Comparison of ENCODE assay signal across 11 cellular contexts in the genomic region with DNA sequence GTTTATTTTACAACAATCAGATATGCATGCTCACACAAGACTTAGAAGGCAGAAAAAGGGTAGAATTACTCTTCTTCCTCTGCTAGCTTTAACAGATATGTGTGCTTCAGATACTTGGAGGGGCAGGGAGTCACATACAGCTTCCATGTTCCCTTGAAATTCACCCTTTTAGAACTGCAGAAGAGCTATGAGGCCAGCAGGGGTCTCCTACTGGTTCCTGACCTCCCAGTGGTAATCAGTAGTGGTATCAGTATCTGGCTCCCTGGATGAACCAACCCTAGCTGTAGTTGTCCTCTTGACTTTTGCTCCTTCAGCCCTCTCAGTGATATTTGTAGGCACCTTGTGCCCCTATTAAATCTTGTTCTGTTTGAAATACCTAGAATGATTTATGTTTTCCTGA.
DNase-seq lines count a peak whose midpoint lies in the region; ATAC-seq, FAIRE-seq and TF ChIP-seq lines count a peak whose summit lies in the region.
"Had no signal": no experiment of that assay in that cellular context is flagged by ENCODE, and none has a peak within 500 bp of the region (broad histone marks: within the 10 kb centered on the region; RNA-seq: fewer than 3 reads in every experiment).

No MANE protein-coding gene starts in this region.

- no peaks in the 10 kb centered on the region for H3K9me2 ChIP-seq in Loucy (replicated peaks; ENCODE audit: low read depth, low read length)

- H3K27ac ChIP-seq in small intestine (ENCODE audit: low read depth in 1 of 2, low read length in 1 of 2): no peak overlapping the region
- H3K27ac ChIP-seq in vagina: no peak overlapping the region

- H3K27me3 Mint-ChIP-seq in activated CD4-positive, alpha-beta T cell treated with anti-CD3 and anti-CD28 coated beads for 36 hours: peaks cover 16% of the 10 kb centered on the region
- H3K27me3 Mint-ChIP-seq: brain; CD4-positive, CD25-positive, alpha-beta regulatory T cell had no signal

- H3K4me3 ChIP-seq in Loucy (ENCODE audit: low read length, poor library complexity, severe bottlenecking) (no peak overlapping the region), cardiac fibroblast (replicated peaks in 1 of 2; ENCODE audit: low read depth in 2 of 2, low read length in 2 of 2) (no peak overlapping the region), small intestine (ENCODE audit: low read depth in 1 of 2, low read length in 2 of 2) (no peak overlapping the region), vagina (no peak overlapping the region)

- no peaks in the 10 kb centered on the region for H3K4me1 Mint-ChIP-seq in activated CD4-positive, alpha-beta T cell treated with anti-CD3 and anti-CD28 coated beads for 36 hours
- H3K4me1 Mint-ChIP-seq: brain; CD4-positive, CD25-positive, alpha-beta regulatory T cell had no signal

- H3K27me3 ChIP-seq in Loucy (ENCODE audit: insufficient read depth, low read length, poor library complexity, severe bottlenecking): no peaks in the 10 kb centered on the region
- H3K27me3 ChIP-seq in small intestine (ENCODE audit: control insufficient read depth in 2 of 2, insufficient read depth in 2 of 2, low read length in 2 of 2): no peaks in the 10 kb centered on the region
- H3K27me3 ChIP-seq in vagina: no peaks in the 10 kb centered on the region

- H3K9me3 ChIP-seq in Loucy (ENCODE audit: insufficient read depth, low read depth, low read length) (no peaks in the 10 kb centered on the region), small intestine (ENCODE audit: control insufficient read depth, low read depth) (no peaks in the 10 kb centered on the region), vagina (no peaks in the 10 kb centered on the region)

- peak; percentile 5 for DNase-seq in activated CD4-positive, alpha-beta T cell treated with anti-CD3 and anti-CD28 coated beads for 36 hours
- no peak for DNase-seq in activated CD4-positive, alpha-beta T cell treated with anti-CD3 and anti-CD28 coated beads, Interleukin-2, amount 50 U/mL, for 48 hours
- DNase-seq in cardiac fibroblast (ENCODE audit: low read depth in 2 of 2) (peak; percentile 4 to 27), small intestine (peak; percentile 1), OCI-M2 (lab: John Stamatoyannopoulos, UW; ENCODE audit: unreplicated experiment) (no peak), vagina (ENCODE audit: extremely low spot score in 2 of 2) (no peak)

- TF ChIP-seq CTCF in Loucy (conservative IDR thresholded peaks at IDR 0.05; ENCODE audit: low read length) (peak; percentile 64), cardiac fibroblast (IDR thresholded peaks at IDR 0.05; ENCODE audit: low read depth, low read length) (peak; percentile 26), vagina (IDR thresholded peaks at IDR 0.05) (no peak)

- no peaks in the 10 kb centered on the region for H3F3A ChIP-seq in Loucy (ENCODE audit: low read depth)

- peaks cover 7% of the 10 kb centered on the region for H3K9me3 Mint-ChIP-seq in activated CD4-positive, alpha-beta T cell treated with anti-CD3 and anti-CD28 coated beads for 36 hours (ENCODE audit: low read depth)

- H3K27ac Mint-ChIP-seq in activated CD4-positive, alpha-beta T cell treated with anti-CD3 and anti-CD28 coated beads for 36 hours: no peak overlapping the region
- H3K27ac Mint-ChIP-seq: brain; CD4-positive, CD25-positive, alpha-beta regulatory T cell; IgD-negative memory B cell had no signal

- POLR2A ChIA-PET in activated CD4-positive, alpha-beta T cell treated with anti-CD3 and anti-CD28 coated beads for 36 hours (lab: Charles Lee): no interaction called here

- no peak for TF ChIP-seq POLR2A in vagina (IDR thresholded peaks at IDR 0.05)

- no peak overlapping the region for H3K4me2 ChIP-seq in Loucy (ENCODE audit: low read depth, low read length, poor library complexity, severe bottlenecking)

- H4K20me1 ChIP-seq in Loucy (ENCODE audit: insufficient read depth, low read length, poor library complexity, severe bottlenecking): no peaks in the 10 kb centered on the region

- CTCF ChIA-PET in activated CD4-positive, alpha-beta T cell treated with anti-CD3 and anti-CD28 coated beads for 36 hours (lab: Charles Lee): interaction anchor here (0.6 to 0.7 kb wide), 2 partner anchors 10 to 373 kb away, joined by 3 read pairs; no protein-coding TSS in a partner anchor

- H3K79me2 ChIP-seq in Loucy (ENCODE audit: insufficient read depth, low read length): no peaks in the 10 kb centered on the region

- intact Hi-C loops in activated CD4-positive, alpha-beta T cell treated with anti-CD3 and anti-CD28 coated beads for 36 hours (cut with DNase I, micrococcal nuclease): no loop called here
- intact Hi-C loops in vagina (cut with DNase I): no loop called here

- no peaks in the 10 kb centered on the region for H3K4me1 ChIP-seq in Loucy (ENCODE audit: insufficient read depth, low read length, poor library complexity, severe bottlenecking)
- H3K4me1 ChIP-seq in small intestine (ENCODE audit: control insufficient read depth in 2 of 2, insufficient read depth in 1 of 2, low read depth in 1 of 2, low read length in 1 of 2): no peaks in the 10 kb centered on the region
- H3K4me1 ChIP-seq in vagina: no peaks in the 10 kb centered on the region

- no peak for ATAC-seq in activated CD4-positive, alpha-beta T cell treated with anti-CD3 and anti-CD28 coated beads for 36 hours
- no peak for ATAC-seq in HG03280 (IDR thresholded peaks at IDR 0.05; ENCODE audit: unreplicated experiment)

- no peak for FAIRE-seq in small intestine (lab: Jason Lieb, UNC)

- H3K36me3 ChIP-seq in Loucy (ENCODE audit: insufficient read depth, low read length) (no peaks in the 10 kb centered on the region), small intestine (ENCODE audit: control insufficient read depth in 2 of 2, insufficient read depth in 2 of 2, low read length in 2 of 2) (no peaks in the 10 kb centered on the region), vagina (no peaks in the 10 kb centered on the region)

- H2AFZ ChIP-seq in Loucy (ENCODE audit: low read length): no peak overlapping the region

- no peak overlapping the region for H3K9ac ChIP-seq in Loucy (ENCODE audit: low read depth, low read length, poor library complexity, severe bottlenecking)

- H3K36me3 Mint-ChIP-seq in activated CD4-positive, alpha-beta T cell treated with anti-CD3 and anti-CD28 coated beads for 36 hours (ENCODE audit: low read depth): no peaks in the 10 kb centered on the region
- H3K36me3 Mint-ChIP-seq: brain; CD4-positive, CD25-positive, alpha-beta regulatory T cell had no signal

- no peak overlapping the region for H3K4me3 Mint-ChIP-seq in activated CD4-positive, alpha-beta T cell treated with anti-CD3 and anti-CD28 coated beads for 36 hours
- H3K4me3 Mint-ChIP-seq: brain; CD4-positive, CD25-positive, alpha-beta regulatory T cell; IgD-negative memory B cell had no signal

Comparison
In these comparisons a context has a peak if more than half of its experiments do, and no peak if none do; other contexts are left out.
1. DNase-seq: peak in activated CD4-positive, alpha-beta T cell treated with anti-CD3 and anti-CD28 coated beads for 36 hours (single experiment), cardiac fibroblast (2 of 2) and small intestine (single experiment); none in activated CD4-positive, alpha-beta T cell treated with anti-CD3 and anti-CD28 coated beads, Interleukin-2, amount 50 U/mL, for 48 hours (0 of 2), OCI-M2 (single experiment) and vagina (0 of 2).
2. CTCF ChIP-seq: peak in Loucy (single experiment) and cardiac fibroblast (single experiment); none in vagina (0 of 3).